ENCODE assay signal across 9 cellular contexts in the genomic region with DNA sequence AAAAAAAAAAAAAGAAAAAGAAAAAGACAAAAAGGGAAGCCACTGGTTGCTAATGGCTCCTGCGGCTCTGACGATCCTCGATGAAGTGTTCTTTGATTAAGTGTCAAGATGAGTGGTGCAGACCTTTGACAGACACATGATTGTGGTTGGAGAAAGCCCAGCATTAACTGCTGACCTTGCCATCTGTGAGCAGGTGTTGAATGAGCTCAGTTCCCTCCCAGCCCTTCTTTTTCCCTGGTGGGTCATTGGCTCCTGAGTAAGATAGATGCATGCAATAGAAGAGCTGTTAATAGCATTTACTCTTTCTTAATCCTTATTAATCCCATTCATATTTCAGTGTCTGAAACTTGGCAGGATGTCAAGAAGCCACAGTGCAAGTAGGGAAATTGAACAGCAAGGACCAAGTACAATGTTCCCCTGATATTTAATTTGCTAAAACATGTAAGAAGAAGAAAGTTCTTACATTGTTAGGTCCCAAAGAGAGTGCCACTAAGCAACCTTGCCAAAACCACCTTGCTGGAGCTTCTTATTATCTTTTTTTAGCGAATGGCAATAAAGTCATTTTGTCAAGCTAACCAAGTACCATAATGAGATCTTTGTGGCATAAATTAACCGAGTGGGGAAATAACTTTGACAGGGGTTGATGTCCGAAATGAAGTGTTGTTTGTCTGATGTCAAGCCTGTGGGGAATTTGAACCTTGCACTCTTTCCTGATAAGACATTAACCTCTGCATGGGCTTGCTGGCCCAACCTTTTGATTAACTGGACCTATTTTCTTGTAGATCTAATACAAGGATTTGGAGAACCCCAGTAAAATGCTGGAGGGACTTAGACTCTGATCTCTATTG.
DNase-seq lines count a peak whose midpoint lies in the region; ATAC-seq, FAIRE-seq and TF ChIP-seq lines count a peak whose summit lies in the region.
"Had no signal": no experiment of that assay in that cellular context is flagged by ENCODE, and none has a peak within 500 bp of the region (broad histone marks: within the 10 kb centered on the region; RNA-seq: fewer than 3 reads in every experiment).

No MANE protein-coding gene starts in this region.

- H3K4me1 Mint-ChIP-seq in activated CD4-positive, alpha-beta T cell treated with anti-CD3 and anti-CD28 coated beads, Interleukin-2, amount 10 ng/mL, durations not matched to agents 7 days and 5 days, result peaks cover 64% of the 10 kb centered on the region

- POLR2A ChIA-PET in GM12878 (lab: Charles Lee), result interaction anchor here (0.9 to 1.0 kb wide), 2 partner anchors 10 to 12 kb away, joined by 3 to 5 read pairs; no protein-coding TSS in a partner anchor
- POLR2A ChIA-PET in activated CD4-positive, alpha-beta T cell treated with anti-CD3 and anti-CD28 coated beads, Interleukin-2, amount 10 ng/mL, durations not matched to agents 7 days and 5 days (lab: Charles Lee), result no interaction called here

- H3K36me3 ChIP-seq in GM12878 (ENCODE audit: control insufficient read depth in 2 of 2, insufficient read depth in 2 of 2, low read length in 1 of 2) (no peaks in the 10 kb centered on the region; a peak in 1 of 4 replicates), psoas muscle (ENCODE audit: insufficient read depth in 1 of 2, low read depth in 1 of 2) (no peaks in the 10 kb centered on the region)
- H3K36me3 ChIP-seq: SJCRH30 had no signal

- no peak overlapping the region for H2AFZ ChIP-seq in GM12878 (ENCODE audit: control insufficient read depth, low read depth, low read length)

- no peak overlapping the region for H3K4me2 ChIP-seq in GM12878 (ENCODE audit: control insufficient read depth, insufficient read depth)

- TF ChIP-seq EP300 in GM12878 (IDR thresholded peaks at IDR 0.05; ENCODE audit: borderline replicate concordance in 1 of 2, control insufficient read depth in 1 of 2, low read depth in 2 of 2, low read length in 2 of 2), result no peak

- peaks cover 22% of the 10 kb centered on the region for H3K36me3 Mint-ChIP-seq in activated CD4-positive, alpha-beta T cell treated with anti-CD3 and anti-CD28 coated beads, Interleukin-2, amount 10 ng/mL, durations not matched to agents 7 days and 5 days (ENCODE audit: low read depth)

- H3K9me3 ChIP-seq in GM12878 (replicated peaks; ENCODE audit: control insufficient read depth, insufficient read depth, low read length), result no peaks in the 10 kb centered on the region; the same call in 2 of the 3 replicates
- H3K9me3 ChIP-seq in psoas muscle, result no peaks in the 10 kb centered on the region
- H3K9me3 ChIP-seq: SJCRH30 had no signal

- no TSS peak for BruUV-seq in GM12878 (replicated peaks; lab: Mats Ljungman, UMichigan)

- no peak overlapping the region for H3K4me3 ChIP-seq in GM12878
- H3K4me3 ChIP-seq in psoas muscle, result no peak overlapping the region
- H3K4me3 ChIP-seq: SJCRH30 had no signal

- SMC1A ChIA-PET in GM12878 (lab: Charles Lee; ENCODE audit: uncharacterized antibody, unreplicated experiment), result interaction anchor here (0.6 to 2.3 kb wide), 6 partner anchors 10 to 112 kb away, joined by 3 to 22 read pairs (median 6); no protein-coding TSS in a partner anchor

- CTCF ChIA-PET in GM12878 (lab: Yijun Ruan, JAX), result interaction anchor here (1.2 to 1.5 kb wide), 2 partner anchors 9 to 160 kb away, joined by 3 to 4 read pairs; no protein-coding TSS in a partner anchor
- CTCF ChIA-PET in activated CD4-positive, alpha-beta T cell treated with anti-CD3 and anti-CD28 coated beads, Interleukin-2, amount 10 ng/mL, durations not matched to agents 7 days and 5 days (lab: Charles Lee), result interaction anchor here (1.2 to 1.7 kb wide), 2 partner anchors 14 to 92 kb away, joined by 3 read pairs; no protein-coding TSS in a partner anchor

- TF ChIP-seq POLR2A in GM12878 (IDR thresholded peaks at IDR 0.05; ENCODE audit: low read depth, low read length), result no peak

- WGBS in GM12878 (ENCODE audit: insufficient coverage, insufficient replicate concordance, low lambda C conversion rate, missing lambda C conversion rate), result 2% methylated on average over 6 of the region's 6 CpGs
- 35 to 41% (median 40%) methylated on average over 6 of the region's 6 CpGs for WGBS in psoas muscle, 3 donors

- intact Hi-C loops in GM12878 (cut with micrococcal nuclease; ENCODE audit: unreplicated experiment) (no loop called here), psoas muscle (cut with DNase I) (no loop called here)

- RAD21 ChIA-PET in GM12878 (lab: Charles Lee; ENCODE audit: unreplicated experiment), result interaction anchor here (1.5 to 1.7 kb wide), 2 partner anchors 9 to 20 kb away, joined by 4 to 5 read pairs; no protein-coding TSS in a partner anchor

- peak; percentile 38 for DNase-seq in NCI-H146 (lab: John Stamatoyannopoulos, UW)
- no peak for DNase-seq in GM12878 (ENCODE audit: low read depth, low spot score)
- no peak for DNase-seq in psoas muscle
- no peak for DNase-seq in activated CD4-positive, alpha-beta T cell treated with anti-CD3 and anti-CD28 coated beads, Interleukin-2, amount 10 ng/mL, durations not matched to agents 7 days and 5 days
- DNase-seq in hepatic stellate cell (ENCODE audit: low spot score), result no peak

- H4K20me1 ChIP-seq in GM12878 (ENCODE audit: control insufficient read depth, insufficient read depth), result no peaks in the 10 kb centered on the region; the same call in 1 of the 2 replicates

- no peak overlapping the region for H3K4me3 Mint-ChIP-seq in activated CD4-positive, alpha-beta T cell treated with anti-CD3 and anti-CD28 coated beads, Interleukin-2, amount 10 ng/mL, durations not matched to agents 7 days and 5 days

- TF ChIP-seq RAD21 in GM12878 (IDR thresholded peaks at IDR 0.05; ENCODE audit: insufficient read depth, low read depth, low read length), result no peak

- no peak overlapping the region for H3K27ac ChIP-seq in GM12878 (ENCODE audit: control insufficient read depth, insufficient read depth)
- no peak overlapping the region for H3K27ac ChIP-seq in psoas muscle
- H3K27ac ChIP-seq: SJCRH30 had no signal

- TF ChIP-seq CTCF in GM12878 (IDR thresholded peaks at IDR 0.05 in 2 of 3, conservative IDR thresholded peaks at IDR 0.05 in 1 of 3; ENCODE audit: control insufficient read depth in 2 of 3, extremely low read depth in 1 of 3, insufficient read depth in 1 of 3, low read depth in 3 of 3, low read length in 3 of 3) (no peak), psoas muscle (IDR thresholded peaks at IDR 0.05) (no peak)

- H3K27me3 Mint-ChIP-seq in activated CD4-positive, alpha-beta T cell treated with anti-CD3 and anti-CD28 coated beads, Interleukin-2, amount 10 ng/mL, durations not matched to agents 7 days and 5 days, result no peaks in the 10 kb centered on the region

- H3K27me3 ChIP-seq in GM12878 (replicated peaks in 1 of 2; ENCODE audit: control insufficient read depth in 2 of 2, insufficient read depth in 2 of 2, low read length in 1 of 2) (no peaks in the 10 kb centered on the region), psoas muscle (ENCODE audit: insufficient read depth in 3 of 3, low read length in 2 of 3) (no peaks in the 10 kb centered on the region)

- ATAC-seq in GM19025 (IDR thresholded peaks at IDR 0.05; ENCODE audit: low read depth, unreplicated experiment) (peak; percentile 53), GM12878 (peak; percentile 66), psoas muscle (peak; percentile 93 to 97 (median 94)), HG02981 (IDR thresholded peaks at IDR 0.05; ENCODE audit: unreplicated experiment) (no peak), HG03460 (IDR thresholded peaks at IDR 0.05; ENCODE audit: unreplicated experiment) (no peak)

- H3K79me2 ChIP-seq in GM12878 (ENCODE audit: control insufficient read depth, insufficient read depth, low read length), result no peaks in the 10 kb centered on the region; the same call in 1 of the 2 replicates

- in situ Hi-C loops in GM12878 (cut with MboI), result no loop called here

- no peak for FAIRE-seq in GM12878 (lab: Jason Lieb, UNC)

- no peak overlapping the region for H3K27ac Mint-ChIP-seq in activated CD4-positive, alpha-beta T cell treated with anti-CD3 and anti-CD28 coated beads, Interleukin-2, amount 10 ng/mL, durations not matched to agents 7 days and 5 days

- H3K9me3 Mint-ChIP-seq in activated CD4-positive, alpha-beta T cell treated with anti-CD3 and anti-CD28 coated beads, Interleukin-2, amount 10 ng/mL, durations not matched to agents 7 days and 5 days, result no peaks in the 10 kb centered on the region

- H3K9ac ChIP-seq in GM12878 (ENCODE audit: control insufficient read depth, insufficient read depth, low read length), result no peak overlapping the region

- H3K4me1 ChIP-seq in GM12878 (ENCODE audit: control insufficient read depth, insufficient read depth, low read length) (peaks cover 16% of the 10 kb centered on the region), psoas muscle (peaks cover 10% of the 10 kb centered on the region)
- H3K4me1 ChIP-seq: SJCRH30 had no signal

TF ChIP-seq in GM12878, 131 proteins besides CTCF, POLR2A, EP300 and RAD21 (continues in another document):
- TF ChIP-seq, protein P1, sequence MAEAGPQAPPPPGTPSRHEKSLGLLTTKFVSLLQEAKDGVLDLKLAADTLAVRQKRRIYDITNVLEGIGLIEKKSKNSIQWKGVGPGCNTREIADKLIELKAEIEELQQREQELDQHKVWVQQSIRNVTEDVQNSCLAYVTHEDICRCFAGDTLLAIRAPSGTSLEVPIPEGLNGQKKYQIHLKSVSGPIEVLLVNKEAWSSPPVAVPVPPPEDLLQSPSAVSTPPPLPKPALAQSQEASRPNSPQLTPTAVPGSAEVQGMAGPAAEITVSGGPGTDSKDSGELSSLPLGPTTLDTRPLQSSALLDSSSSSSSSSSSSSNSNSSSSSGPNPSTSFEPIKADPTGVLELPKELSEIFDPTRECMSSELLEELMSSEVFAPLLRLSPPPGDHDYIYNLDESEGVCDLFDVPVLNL (IDR thresholded peaks at IDR 0.05; ENCODE audit: low read depth, low read length), result no peak
- TF ChIP-seq SPI1 (IDR thresholded peaks at IDR 0.05; ENCODE audit: borderline replicate concordance, insufficient read depth, low read depth, low read length), result peak; percentile 50; the same call in 1 of the 2 replicates
- no peak for TF ChIP-seq HCFC1 (IDR thresholded peaks at IDR 0.05; ENCODE audit: low read length)
- TF ChIP-seq TCF3 (IDR thresholded peaks at IDR 0.05; ENCODE audit: borderline replicate concordance, insufficient read depth, low read depth, low read length), result 0 out of 2 replicates have a peak, but pooled peaks have one; percentile 62

Comparison
In these comparisons a context has a peak if more than half of its experiments do, and no peak if none do; other contexts are left out.
1. ATAC-seq: peak in GM19025 (single experiment), GM12878 (single experiment) and psoas muscle (4 of 4); none in HG02981 (single experiment) and HG03460 (single experiment).